ENCODE assay signal across 25 cellular contexts in genomic region chr5:90133941-90134340, GRCh38.
DNase-seq lines count a peak whose midpoint lies in the region; ATAC-seq and TF ChIP-seq lines count a peak whose summit lies in the region.
"Had no signal": no experiment of that assay in that cellular context is flagged by ENCODE, and none has a peak within 500 bp of the region (broad histone marks: within the 10 kb centered on the region; RNA-seq: fewer than 3 reads in every experiment).

No MANE protein-coding gene starts in this region.

- no peaks in the 10 kb centered on the region for H3K36me3 ChIP-seq in tibial artery
- H3K36me3 ChIP-seq: BLaER1 treated with 17β-estradiol and CSF1 and Interleukin-3, amounts not matched to agents 10 nM and 100 nM; SJCRH30 had no signal

- peaks cover 13% of the 10 kb centered on the region for H3K4me1 Mint-ChIP-seq in mesothelial cell of epicardium
- H3K4me1 Mint-ChIP-seq in stimulated activated memory B cell treated with anti-CD40 and anti-IgM and Interleukin-4, amounts not matched to agents 10 μg/mL and 1 μg/mL and 100 μg/mL, for 72 hours = peaks cover 22% of the 10 kb centered on the region
- H3K4me1 Mint-ChIP-seq in stimulated activated naive CD8-positive, alpha-beta T cell treated with anti-CD3 and anti-CD28 coated beads, Interleukin-15, amount 100 ng/mL, for 72 hours = no peaks in the 10 kb centered on the region
- H3K4me1 Mint-ChIP-seq: CD4-positive, alpha-beta memory T cell had no signal

- H3K27ac ChIP-seq in tibial artery = peak overlapping the region; percentile 72 to 74
- H3K27ac ChIP-seq: BLaER1 treated with 17β-estradiol and CSF1 and Interleukin-3, amounts not matched to agents 10 nM and 100 nM; PC-9; SJCRH30 had no signal

- H3K4me1 ChIP-seq in tibial artery = peaks cover 0 to 53% (median 35%) of the 10 kb centered on the region in 4 donors
- H3K4me1 ChIP-seq: SJCRH30 had no signal

- no peaks in the 10 kb centered on the region for H3K9me3 Mint-ChIP-seq in mesothelial cell of epicardium
- H3K9me3 Mint-ChIP-seq in stimulated activated memory B cell treated with anti-CD40 and anti-IgM and Interleukin-4, amounts not matched to agents 10 μg/mL and 1 μg/mL and 100 μg/mL, for 72 hours = no peaks in the 10 kb centered on the region
- H3K9me3 Mint-ChIP-seq in stimulated activated naive CD8-positive, alpha-beta T cell treated with anti-CD3 and anti-CD28 coated beads, Interleukin-15, amount 100 ng/mL, for 72 hours = no peaks in the 10 kb centered on the region
- H3K9me3 Mint-ChIP-seq: CD4-positive, alpha-beta memory T cell had no signal

- H3K36me3 Mint-ChIP-seq in mesothelial cell of epicardium = no peaks in the 10 kb centered on the region
- H3K36me3 Mint-ChIP-seq in stimulated activated memory B cell treated with anti-CD40 and anti-IgM and Interleukin-4, amounts not matched to agents 10 μg/mL and 1 μg/mL and 100 μg/mL, for 72 hours = no peaks in the 10 kb centered on the region
- H3K36me3 Mint-ChIP-seq: CD4-positive, alpha-beta memory T cell had no signal

- ATAC-seq in stimulated activated memory B cell treated with anti-CD40 and anti-IgM and Interleukin-4, amounts not matched to agents 10 μg/mL and 1 μg/mL and 100 μg/mL, for 72 hours = no peak
- no peak for ATAC-seq in stimulated activated naive CD8-positive, alpha-beta T cell treated with anti-CD3 and anti-CD28 coated beads, Interleukin-15, amount 100 ng/mL, for 72 hours
- no peak for ATAC-seq in HG02852 (IDR thresholded peaks at IDR 0.05; ENCODE audit: unreplicated experiment)
- ATAC-seq: GM12878, K562, Right ventricle myocardium inferior had no signal

- peak overlapping the region; percentile 88 for H3K27ac Mint-ChIP-seq in mesothelial cell of epicardium
- H3K27ac Mint-ChIP-seq in stimulated activated memory B cell treated with anti-CD40 and anti-IgM and Interleukin-4, amounts not matched to agents 10 μg/mL and 1 μg/mL and 100 μg/mL, for 72 hours = no peak overlapping the region
- H3K27ac Mint-ChIP-seq in stimulated activated naive CD8-positive, alpha-beta T cell treated with anti-CD3 and anti-CD28 coated beads, Interleukin-15, amount 100 ng/mL, for 72 hours = no peak overlapping the region
- H3K27ac Mint-ChIP-seq: CD4-positive, alpha-beta memory T cell had no signal

- DNase-seq in OCI-M1 (lab: John Stamatoyannopoulos, UW) (peak; percentile 56), choroid plexus epithelial cell (ENCODE audit: low read depth) (peak; percentile 53), mesothelial cell of epicardium (ENCODE audit: low spot score in 2 of 2, unreplicated experiment in 2 of 2) (no peak), tibial artery (no peak), NCI-H2107 (lab: John Stamatoyannopoulos, UW) (no peak)
- no peak for DNase-seq in stimulated activated naive CD8-positive, alpha-beta T cell treated with anti-CD3 and anti-CD28 coated beads, Interleukin-15, amount 100 ng/mL, for 72 hours
- DNase-seq: CD4-positive, alpha-beta memory T cell; COR-L47; DMS79; EL; GDM1; Kasumi-1; NCI-H1092 treated with DMSO at 0.1 percent for 48 hours; NCI-H1436; NCI-H187 treated with DMSO at 0.1 percent for 48 hours; NCI-H524; NCI-H774; PC-9; SJCRH30 had no signal

- H3K4me3 Mint-ChIP-seq in mesothelial cell of epicardium = no peak overlapping the region
- no peak overlapping the region for H3K4me3 Mint-ChIP-seq in stimulated activated memory B cell treated with anti-CD40 and anti-IgM and Interleukin-4, amounts not matched to agents 10 μg/mL and 1 μg/mL and 100 μg/mL, for 72 hours
- no peak overlapping the region for H3K4me3 Mint-ChIP-seq in stimulated activated naive CD8-positive, alpha-beta T cell treated with anti-CD3 and anti-CD28 coated beads, Interleukin-15, amount 100 ng/mL, for 72 hours
- H3K4me3 Mint-ChIP-seq: CD4-positive, alpha-beta memory T cell had no signal

- TF ChIP-seq CTCF in choroid plexus epithelial cell (conservative IDR thresholded peaks at IDR 0.05; ENCODE audit: low read depth, low read length) = no peak
- no peak for TF ChIP-seq CTCF in mesothelial cell of epicardium (IDR thresholded peaks at IDR 0.05; ENCODE audit: unreplicated experiment)
- no peak for TF ChIP-seq CTCF in tibial artery (IDR thresholded peaks at IDR 0.05)

- H3K4me3 ChIP-seq in choroid plexus epithelial cell (ENCODE audit: low read depth, low read length) (no peak overlapping the region), tibial artery (no peak overlapping the region)
- H3K4me3 ChIP-seq: BLaER1 treated with 17β-estradiol and CSF1 and Interleukin-3, amounts not matched to agents 10 nM and 100 nM; GM12878; K562; PC-9; SJCRH30 had no signal

- intact Hi-C loops in tibial artery (cut with DNase I; ENCODE audit: low total_unique reads) = no loop called here

- H3K9me3 ChIP-seq in tibial artery = no peaks in the 10 kb centered on the region
- H3K9me3 ChIP-seq: BLaER1 treated with 17β-estradiol and CSF1 and Interleukin-3, amounts not matched to agents 10 nM and 100 nM; SJCRH30 had no signal

- H3K27me3 Mint-ChIP-seq in mesothelial cell of epicardium (ENCODE audit: low read depth) = no peaks in the 10 kb centered on the region
- peaks cover 12% of the 10 kb centered on the region for H3K27me3 Mint-ChIP-seq in stimulated activated memory B cell treated with anti-CD40 and anti-IgM and Interleukin-4, amounts not matched to agents 10 μg/mL and 1 μg/mL and 100 μg/mL, for 72 hours
- no peaks in the 10 kb centered on the region for H3K27me3 Mint-ChIP-seq in stimulated activated naive CD8-positive, alpha-beta T cell treated with anti-CD3 and anti-CD28 coated beads, Interleukin-15, amount 100 ng/mL, for 72 hours
- H3K27me3 Mint-ChIP-seq: CD4-positive, alpha-beta memory T cell had no signal

- H3K27me3 ChIP-seq in tibial artery = no peaks in the 10 kb centered on the region
- H3K27me3 ChIP-seq: BLaER1 treated with 17β-estradiol and CSF1 and Interleukin-3, amounts not matched to agents 10 nM and 100 nM; SJCRH30 had no signal

Comparison
In these comparisons a context has a peak if more than half of its experiments do, and no peak if none do; other contexts are left out.
1. DNase-seq: peak in OCI-M1 (single experiment) and choroid plexus epithelial cell (single experiment); none in mesothelial cell of epicardium (0 of 2), tibial artery (0 of 2), stimulated activated naive CD8-positive, alpha-beta T cell treated with anti-CD3 and anti-CD28 coated beads, Interleukin-15, amount 100 ng/mL, for 72 hours (0 of 2) and NCI-H2107 (single experiment).